Comparison of ENCODE assay signal across 8 cellular contexts in the genomic region with DNA sequence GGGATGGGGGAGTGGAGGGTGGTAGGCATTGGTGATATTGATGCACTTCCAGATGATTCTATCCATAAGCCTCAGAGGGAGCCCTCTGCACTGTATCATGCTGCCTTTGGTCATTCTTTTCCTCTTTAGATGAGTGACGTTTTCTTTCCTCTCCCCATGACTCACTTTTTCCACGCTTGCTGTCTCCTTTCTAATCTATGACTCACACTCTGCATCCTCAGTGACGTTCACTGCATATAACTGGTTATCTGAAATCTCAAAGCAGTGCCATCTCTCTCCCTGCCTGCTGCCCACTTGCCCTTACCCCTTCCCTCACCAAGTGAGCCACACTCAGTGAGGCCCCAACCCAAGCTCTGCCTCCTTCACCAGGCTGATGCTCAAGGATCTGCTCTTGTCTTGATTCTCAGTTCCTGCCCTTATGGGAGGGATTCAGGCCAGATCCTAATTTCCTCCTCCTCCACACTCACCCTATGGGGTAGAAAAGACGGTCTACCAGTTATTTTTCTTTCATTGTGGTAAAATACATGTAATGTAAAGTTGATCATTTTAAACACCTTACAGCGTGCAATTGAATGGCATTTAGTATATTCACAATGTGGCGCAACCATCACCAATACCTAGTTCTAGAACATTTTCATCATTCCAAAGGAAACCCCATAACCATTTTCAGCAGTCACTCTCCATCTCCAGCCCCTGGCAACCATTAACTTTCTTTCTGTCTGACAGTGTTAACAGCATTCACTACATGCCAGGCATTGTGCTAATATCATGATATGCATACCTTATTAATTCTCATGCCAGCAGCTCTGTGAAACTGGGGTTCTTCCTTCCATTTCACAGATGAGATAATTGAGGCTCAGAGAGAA. TPM values are rescaled to one million over a fixed set of nuclear protein-coding genes. Genes with fewer than 3 reads are reported as not detected.
DNase-seq lines count a peak whose midpoint lies in the region; ATAC-seq, FAIRE-seq and TF ChIP-seq lines count a peak whose summit lies in the region.

No MANE protein-coding gene starts in this region.

- H4K20me1 ChIP-seq in HepG2 (ENCODE audit: insufficient read depth, low read length) = no peaks in the 10 kb centered on the region

- DNase-seq in ACHN (peak; percentile 89), activated T-cell treated with anti-CD3 and anti-CD28 coated beads for 4 hours (peak; percentile 25), HepG2 (ENCODE audit: low spot score) (peak; percentile 27), progenitor cell of endocrine pancreas (ENCODE audit: low spot score, unreplicated experiment) (no peak), mucosa of gallbladder (ENCODE audit: low spot score) (no peak)

- no peak overlapping the region for H2AFZ ChIP-seq in HepG2 (ENCODE audit: low read length)

- H3K27ac ChIP-seq in HepG2 (ENCODE audit: extremely low read length, insufficient read depth, low read length) = no peak overlapping the region

- TF ChIP-seq EP300 in HepG2 (IDR thresholded peaks at IDR 0.05; ENCODE audit: low read depth in 2 of 2, low read length in 2 of 2) = no peak
- no peak for TF ChIP-seq EP300 in HepG2 (CRISPR knock-in tag; IDR thresholded peaks at IDR 0.05; ENCODE audit: borderline replicate concordance)

- no peaks in the 10 kb centered on the region for H3K4me1 ChIP-seq in HepG2 (ENCODE audit: insufficient read depth, low read length)

- no peaks in the 10 kb centered on the region for H3K9me3 ChIP-seq in HepG2 (ENCODE audit: low read length)

- no peaks in the 10 kb centered on the region for H3K36me3 Mint-ChIP-seq in progenitor cell of endocrine pancreas (ENCODE audit: insufficient read depth)

- no peak for FAIRE-seq in HepG2 (lab: Jason Lieb, UNC)

- no peaks in the 10 kb centered on the region for H3K79me2 ChIP-seq in HepG2 (ENCODE audit: insufficient read depth, low read length)

- ATAC-seq in HG03432 (IDR thresholded peaks at IDR 0.05; ENCODE audit: unreplicated experiment) (peak; percentile 46), HepG2 (no peak), HG03469 (IDR thresholded peaks at IDR 0.05; ENCODE audit: unreplicated experiment) (no peak), HG03095 (IDR thresholded peaks at IDR 0.05; ENCODE audit: unreplicated experiment) (no peak)

- H3K9me3 Mint-ChIP-seq in progenitor cell of endocrine pancreas (ENCODE audit: low read depth) = no peaks in the 10 kb centered on the region

- POLR2A ChIA-PET in HepG2 (lab: Yijun Ruan, JAX) = no interaction called here

- H3K4me3 Mint-ChIP-seq in progenitor cell of endocrine pancreas (ENCODE audit: low read depth) = no peak overlapping the region

- no TSS peak for BruUV-seq in HepG2 (replicated peaks; lab: Mats Ljungman, UMichigan)

- CTCF ChIA-PET in HepG2 (lab: Yijun Ruan, JAX; ENCODE audit: low intra/inter-chr PET ratio, low total read pairs) = no interaction called here

- TF ChIP-seq CTCF in HepG2 (CRISPR knock-in tag; IDR thresholded peaks at IDR 0.05) (no peak), progenitor cell of endocrine pancreas (IDR thresholded peaks at IDR 0.05; ENCODE audit: unreplicated experiment) (no peak)

- peaks cover 21% of the 10 kb centered on the region for H3K27me3 Mint-ChIP-seq in progenitor cell of endocrine pancreas

- in situ Hi-C loops in ACHN (cut with HindIII; ENCODE audit: low pct_ligation_motif_present, low pct_unique_long_range_greater_than_20kb, low sequenced_read_pairs) (no loop called here), HepG2 (cut with HindIII; ENCODE audit: extremely low pct_ligation_motif_present, low pct_unique_long_range_greater_than_20kb) (no loop called here)

- no peak for TF ChIP-seq RAD21 in HepG2 (CRISPR knock-in tag; IDR thresholded peaks at IDR 0.05)

- intact Hi-C loops in HepG2 (cut with micrococcal nuclease; ENCODE audit: unreplicated experiment) = no loop called here

- H3K4me3 ChIP-seq in HepG2 (replicated peaks in 1 of 3; ENCODE audit: insufficient read depth in 1 of 3, low read depth in 2 of 3, low read length in 3 of 3) = no peak overlapping the region

- H3K9ac ChIP-seq in HepG2 (ENCODE audit: insufficient read depth, low read depth, low read length) = no peak overlapping the region

- no peak overlapping the region for H3K27ac Mint-ChIP-seq in progenitor cell of endocrine pancreas

- 37% methylated on average over 6 of the region's 6 CpGs for WGBS in HepG2 (ENCODE audit: low lambda C conversion rate)

- H3K36me3 ChIP-seq in HepG2 (replicated peaks in 1 of 2; ENCODE audit: control insufficient read depth in 1 of 2, insufficient read depth in 2 of 2, low read length in 2 of 2) = no peaks in the 10 kb centered on the region

- H3K4me2 ChIP-seq in HepG2 (ENCODE audit: low read depth, low read length) = no peak overlapping the region

- H3K27me3 ChIP-seq in HepG2 (ENCODE audit: control insufficient read depth in 1 of 2, insufficient read depth in 2 of 2, low read length in 2 of 2) = 0 out of 5 replicates have a peak, but pooled peaks cover 0 to 1% of the 10 kb centered on the region in 2 experiments

- no peaks in the 10 kb centered on the region for H3K4me1 Mint-ChIP-seq in progenitor cell of endocrine pancreas (ENCODE audit: low read depth)

- TF ChIP-seq POLR2A in HepG2 (IDR thresholded peaks at IDR 0.05; ENCODE audit: insufficient read depth in 1 of 2, low read depth in 2 of 2, low read length in 2 of 2) = no peak

TF ChIP-seq in HepG2, 621 proteins besides CTCF, POLR2A, EP300 and RAD21:
- peak; percentile 64; the same call in 1 of the 2 replicates for TF ChIP-seq ZBTB21 (CRISPR knock-in tag; IDR thresholded peaks at IDR 0.05)
- TF ChIP-seq ZNF878 (CRISPR knock-in tag; IDR thresholded peaks at IDR 0.05) = no peak
- TF ChIP-seq FOSL2 (CRISPR knock-in tag; IDR thresholded peaks at IDR 0.05) = 0 out of 2 replicates have a peak, but pooled peaks have one; percentile 32
- TF ChIP-seq CREB1 (IDR thresholded peaks at IDR 0.05) = peak; percentile 85
- TF ChIP-seq CREB1 (CRISPR knock-in tag; IDR thresholded peaks at IDR 0.05) = no peak

RNA-seq across cellular contexts. Expression of gene PTGS1, which starts 31.8 kb away (rescaled TPM):
- 0.06 and 0.07 TPM in 2 replicates for total RNA-seq in HepG2 (2016; rRNA removed; fragmentation: Illumina TruSeq; extraction: Trizol)
- not detected in 2 replicates for total RNA-seq in HepG2 (2016; cell fraction: cytosol; rRNA removed; fragmentation: Illumina TruSeq; extraction: Trizol; ENCODE audit: low read depth)
- 0.11 TPM in 1 of 2 replicates, not detected in the other for total RNA-seq in HepG2 (2016; cell fraction: insoluble cytoplasmic fraction; rRNA removed; fragmentation: Illumina TruSeq; extraction: Trizol)
- total RNA-seq in HepG2 (2016; cell fraction: membrane; rRNA removed; fragmentation: Illumina TruSeq; extraction: Trizol) = 0.03 TPM in 1 of 2 replicates, not detected in the other
- not detected in 2 replicates for total RNA-seq in HepG2 (2016; cell fraction: nucleus; rRNA removed; fragmentation: Illumina TruSeq; extraction: Trizol)
- 0.05 and 0.08 TPM in 2 replicates for polyA plus RNA-seq in HepG2 (2011; rRNA removed)
- 0.06 and 0.15 TPM in 2 replicates for polyA plus RNA-seq in HepG2 (2011; cell fraction: cytosol; rRNA removed)
- 0.09 and 0.10 TPM in 2 replicates for polyA plus RNA-seq in HepG2 (2011; cell fraction: nucleus; rRNA removed)
- polyA plus RNA-seq in HepG2 (2012) = 0.07 and 0.08 TPM in 2 replicates
- polyA plus RNA-seq in HepG2 (2016; cell fraction: cytosol; fragmentation: Illumina TruSeq; extraction: Trizol; ENCODE audit: low read depth) = not detected in 2 replicates
- polyA plus RNA-seq in HepG2 (2016; cell fraction: insoluble cytoplasmic fraction; fragmentation: Illumina TruSeq; extraction: Trizol; ENCODE audit: low read depth) = not detected in 2 replicates
- polyA plus RNA-seq in HepG2 (2016; cell fraction: membrane; fragmentation: Illumina TruSeq; extraction: Trizol; ENCODE audit: low read depth) = 0.08 TPM in 1 of 2 replicates, not detected in the other
- not detected in 2 replicates for polyA plus RNA-seq in HepG2 (2016; cell fraction: nucleus; fragmentation: Illumina TruSeq; extraction: Trizol; ENCODE audit: insufficient read depth, low read depth)
- 0.28 and 8.6 TPM in 2 replicates for polyA minus RNA-seq in HepG2 (2011; rRNA and poly(A)+ RNA removed; ENCODE audit: low replicate concordance)
- polyA minus RNA-seq in HepG2 (2011; cell fraction: cytosol; rRNA and poly(A)+ RNA removed) = not detected in 2 replicates
- 0.12 TPM in 1 of 2 replicates, not detected in the other for polyA minus RNA-seq in HepG2 (2011; cell fraction: nucleus; rRNA and poly(A)+ RNA removed)
- 0.07 and 0.22 TPM in 2 replicates for total RNA-seq in progenitor cell of endocrine pancreas
- total RNA-seq in mucosa of gallbladder = 24.1 TPM

Comparison
In these comparisons a context has a peak if more than half of its experiments do, and no peak if none do; other contexts are left out.
1. DNase-seq: peak in ACHN (single experiment), activated T-cell treated with anti-CD3 and anti-CD28 coated beads for 4 hours (single experiment) and HepG2 (single experiment); none in progenitor cell of endocrine pancreas (single experiment) and mucosa of gallbladder (single experiment).
2. RNA of gene PTGS1, which starts 31.8 kb away (total RNA-seq): 24.1 TPM in mucosa of gallbladder (single experiment); 0.07 to 0.22 TPM in progenitor cell of endocrine pancreas and 0.03 to 0.11 TPM in HepG2; every median in the first group is over 10 times any median in the second.